In the genomic region with DNA sequence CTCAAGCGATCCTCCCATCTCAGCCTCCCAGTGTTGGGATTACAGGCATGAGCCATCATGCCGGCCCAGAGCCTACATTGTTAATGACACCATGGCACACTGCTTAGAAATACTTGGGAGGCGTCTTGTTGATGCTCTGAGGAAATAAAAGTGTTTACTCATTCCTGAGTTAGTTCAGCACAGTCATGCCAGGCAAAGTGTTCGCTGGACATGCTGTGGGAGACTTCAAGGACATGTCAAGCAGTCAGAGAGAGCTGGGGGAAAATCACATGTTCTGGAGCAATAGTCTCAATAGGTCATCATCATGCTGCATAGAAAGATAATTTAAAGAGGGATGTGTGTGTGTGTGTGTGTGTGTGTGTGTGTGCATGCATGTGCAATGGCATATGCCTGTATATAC, we compare ENCODE assay signal across 1 cellular context.
TF ChIP-seq lines count a peak whose summit lies in the region.

No MANE protein-coding gene starts in this region.

TF ChIP-seq in SK-N-SH, 30 proteins besides CTCF, POLR2A, EP300 and RAD21 (continued from another document):
- TF ChIP-seq REST (IDR thresholded peaks at IDR 0.05; ENCODE audit: low read depth, low read length): no peak
- no peak for TF ChIP-seq RCOR1 (IDR thresholded peaks at IDR 0.05; ENCODE audit: low read length)
- no peak for TF ChIP-seq TCF12 (IDR thresholded peaks at IDR 0.05)
- TF ChIP-seq POLR2AphosphoS5 (IDR thresholded peaks at IDR 0.05; ENCODE audit: low read depth, low read length): no peak
- no peak for TF ChIP-seq SMC3 (IDR thresholded peaks at IDR 0.05; ENCODE audit: low read depth, low read length)
- no peak for TF ChIP-seq TAF1 (IDR thresholded peaks at IDR 0.05; ENCODE audit: borderline replicate concordance, low read depth, low read length)
- no peak for TF ChIP-seq ZBTB33 (IDR thresholded peaks at IDR 0.05; ENCODE audit: borderline replicate concordance, low read depth)
TF ChIP-seq in SK-N-SH: peak in this region for 0.
